ENCODE assay signal across 12 cellular contexts in the genomic region with DNA sequence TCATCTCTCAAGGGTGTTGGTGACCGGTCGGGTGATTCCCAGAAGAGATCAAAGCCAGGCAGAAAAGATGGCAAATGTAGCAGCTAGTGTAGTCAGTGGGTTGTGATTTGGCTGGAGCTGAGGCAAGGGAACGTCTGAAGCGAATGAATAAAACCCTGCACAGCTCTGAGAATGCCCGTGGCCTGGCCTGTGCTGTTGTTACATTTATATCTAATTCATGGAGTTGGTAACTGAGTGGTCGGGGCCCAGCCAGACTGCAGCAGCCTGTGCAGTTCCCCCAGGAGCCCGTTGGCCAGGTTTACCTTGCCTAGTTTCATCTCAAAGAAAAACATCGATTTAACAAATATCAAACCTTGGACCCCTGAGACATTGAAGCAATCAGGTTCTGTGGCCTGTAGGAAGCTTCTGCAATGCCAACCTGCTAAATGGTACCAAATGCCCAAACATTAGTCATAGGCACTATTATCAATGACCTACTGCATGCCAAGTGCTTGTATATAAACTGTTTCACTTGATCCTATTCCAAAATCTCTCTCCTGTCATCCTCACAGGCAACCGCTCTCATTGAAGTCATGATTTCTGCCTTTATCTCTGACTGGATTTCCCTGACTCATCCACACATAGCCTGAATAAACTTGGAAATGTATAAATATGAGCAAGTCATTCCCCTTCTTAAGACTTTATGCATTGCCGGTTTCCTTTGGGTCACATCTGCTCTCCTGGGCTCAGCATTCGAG.
DNase-seq lines count a peak whose midpoint lies in the region; ATAC-seq, FAIRE-seq and TF ChIP-seq lines count a peak whose summit lies in the region.
"Had no signal": no experiment of that assay in that cellular context is flagged by ENCODE, and none has a peak within 500 bp of the region (broad histone marks: within the 10 kb centered on the region; RNA-seq: fewer than 3 reads in every experiment).

No MANE protein-coding gene starts in this region.

- intact Hi-C loops in HepG2 (cut with micrococcal nuclease; ENCODE audit: unreplicated experiment), result no loop called here

- ATAC-seq in HepG2 (no peak), HG03025 (IDR thresholded peaks at IDR 0.05; ENCODE audit: low FRiP score, unreplicated experiment) (no peak), GM21367 (IDR thresholded peaks at IDR 0.05; ENCODE audit: unreplicated experiment) (no peak)

- POLR2A ChIA-PET in HepG2 (lab: Yijun Ruan, JAX), result no interaction called here

- H3K27me3 ChIP-seq in liver (ENCODE audit: control insufficient read depth in 4 of 4, insufficient read depth in 4 of 4, low read length in 3 of 4) (no peaks in the 10 kb centered on the region), HepG2 (ENCODE audit: control insufficient read depth in 1 of 2, insufficient read depth in 2 of 2, low read length in 2 of 2) (peaks cover 0 to 22% of the 10 kb centered on the region in 2 experiments; a peak in 2 of 5 replicates)
- H3K27me3 ChIP-seq in effector memory CD4-positive, alpha-beta T cell (replicated peaks; ENCODE audit: control insufficient read depth, insufficient read depth, low read length, poor library complexity, severe bottlenecking), result no peaks in the 10 kb centered on the region

- 88% methylated on average over 11 of the region's 11 CpGs for WGBS in liver
- 45% methylated on average over 8 of the region's 11 CpGs for WGBS in HepG2 (ENCODE audit: low lambda C conversion rate)

- TF ChIP-seq EP300 in HepG2 (IDR thresholded peaks at IDR 0.05; ENCODE audit: low read depth in 2 of 2, low read length in 2 of 2) (no peak), HepG2 (CRISPR knock-in tag; IDR thresholded peaks at IDR 0.05; ENCODE audit: borderline replicate concordance) (no peak)

- no peak overlapping the region for H3K4me2 ChIP-seq in HepG2 (ENCODE audit: low read depth, low read length)

- DNase-seq in HepG2 (ENCODE audit: low spot score), result no peak
- peak; percentile 38 for DNase-seq in dedifferentiated amniotic fluid mesenchymal stem cell (ENCODE audit: extremely low spot score)
- no peak for DNase-seq in nephron progenitor cell
- no peak for DNase-seq in effector memory CD4-positive, alpha-beta T cell
- DNase-seq in NCI-H1092 treated with DMSO at 0.1 percent for 48 hours (lab: John Stamatoyannopoulos, UW), result no peak
- DNase-seq: effector CD8-positive, alpha-beta T cell; HCEC 1CT; OCI-M1 had no signal

- CTCF ChIA-PET in HepG2 (lab: Yijun Ruan, JAX; ENCODE audit: low intra/inter-chr PET ratio, low total read pairs), result no interaction called here

- no peak overlapping the region for H2AFZ ChIP-seq in HepG2 (ENCODE audit: low read length)

- H3K27ac ChIP-seq in liver (ENCODE audit: low read depth in 1 of 2, low read length in 2 of 2) (peak overlapping the region; percentile 35 to 80), HepG2 (ENCODE audit: extremely low read length, insufficient read depth, low read length) (no peak overlapping the region)
- no peak overlapping the region for H3K27ac ChIP-seq in effector memory CD4-positive, alpha-beta T cell (ENCODE audit: insufficient read depth, low read length, poor library complexity, severe bottlenecking)

- H3K36me3 Mint-ChIP-seq in nephron progenitor cell (ENCODE audit: low read depth), result no peaks in the 10 kb centered on the region

- H3K36me3 ChIP-seq in liver (ENCODE audit: control insufficient read depth in 4 of 4, insufficient read depth in 3 of 4, low read depth in 1 of 4, low read length in 3 of 4) (no peaks in the 10 kb centered on the region), HepG2 (replicated peaks in 1 of 2; ENCODE audit: control insufficient read depth in 1 of 2, insufficient read depth in 2 of 2, low read length in 2 of 2) (no peaks in the 10 kb centered on the region)
- H3K36me3 ChIP-seq in effector memory CD4-positive, alpha-beta T cell (ENCODE audit: control insufficient read depth, insufficient read depth, low read length), result no peaks in the 10 kb centered on the region

- H3K4me3 ChIP-seq in liver (ENCODE audit: low read depth in 1 of 3, low read length in 3 of 3) (no peak overlapping the region), HepG2 (replicated peaks in 1 of 3; ENCODE audit: insufficient read depth in 1 of 3, low read depth in 2 of 3, low read length in 3 of 3) (no peak overlapping the region)
- H3K4me3 ChIP-seq in effector memory CD4-positive, alpha-beta T cell (ENCODE audit: insufficient read depth, low read depth, low read length, poor library complexity, severe bottlenecking), result no peak overlapping the region

- H3K27ac Mint-ChIP-seq in nephron progenitor cell, result peak overlapping the region; percentile 65

- H3K4me1 Mint-ChIP-seq in nephron progenitor cell, result peaks cover 28% of the 10 kb centered on the region

- H4K20me1 ChIP-seq in HepG2 (ENCODE audit: insufficient read depth, low read length), result no peaks in the 10 kb centered on the region

- TF ChIP-seq POLR2A in HepG2 (IDR thresholded peaks at IDR 0.05; ENCODE audit: insufficient read depth in 1 of 2, low read depth in 2 of 2, low read length in 2 of 2), result no peak

- H3K4me3 Mint-ChIP-seq in nephron progenitor cell, result no peak overlapping the region

- no peak for FAIRE-seq in HepG2 (lab: Jason Lieb, UNC)
- FAIRE-seq: keratinocyte had no signal

- H3K4me1 ChIP-seq in liver (ENCODE audit: control insufficient read depth in 4 of 4, insufficient read depth in 4 of 4, low read length in 3 of 4) (peaks cover 2 to 24% (median 18%) of the 10 kb centered on the region in 4 donors), HepG2 (ENCODE audit: insufficient read depth, low read length) (no peaks in the 10 kb centered on the region)
- H3K4me1 ChIP-seq in effector memory CD4-positive, alpha-beta T cell (ENCODE audit: control insufficient read depth, insufficient read depth, low read length, poor library complexity, severe bottlenecking), result no peaks in the 10 kb centered on the region

- H3K9me3 ChIP-seq in liver (ENCODE audit: control insufficient read depth in 4 of 4, low read length in 3 of 4) (no peaks in the 10 kb centered on the region), HepG2 (ENCODE audit: low read length) (no peaks in the 10 kb centered on the region)
- no peaks in the 10 kb centered on the region for H3K9me3 ChIP-seq in effector memory CD4-positive, alpha-beta T cell (ENCODE audit: control insufficient read depth, low read length)

- peaks cover 5% of the 10 kb centered on the region for H3K27me3 Mint-ChIP-seq in nephron progenitor cell (ENCODE audit: low read depth, poor library complexity)

- H3K9me3 Mint-ChIP-seq in nephron progenitor cell, result peaks cover 4% of the 10 kb centered on the region

- TF ChIP-seq RAD21 in liver (IDR thresholded peaks at IDR 0.05) (no peak), HepG2 (CRISPR knock-in tag; IDR thresholded peaks at IDR 0.05) (no peak)

- H3K9ac ChIP-seq in liver (ENCODE audit: low read depth in 1 of 2, low read length in 2 of 2) (no peak overlapping the region), HepG2 (ENCODE audit: insufficient read depth, low read depth, low read length) (no peak overlapping the region)

- H3K79me2 ChIP-seq in HepG2 (ENCODE audit: insufficient read depth, low read length), result no peaks in the 10 kb centered on the region

- no TSS peak for BruUV-seq in HepG2 (replicated peaks; lab: Mats Ljungman, UMichigan)

- TF ChIP-seq CTCF in liver (IDR thresholded peaks at IDR 0.05; ENCODE audit: low read depth, low read length, missing input control), result no peak
- no peak for TF ChIP-seq CTCF in HepG2 (CRISPR knock-in tag; IDR thresholded peaks at IDR 0.05)
- TF ChIP-seq CTCF in nephron progenitor cell (IDR thresholded peaks at IDR 0.05), result no peak

- in situ Hi-C loops in HepG2 (cut with HindIII; ENCODE audit: extremely low pct_ligation_motif_present, low pct_unique_long_range_greater_than_20kb), result no loop called here

TF ChIP-seq in liver, 16 proteins besides CTCF, POLR2A, EP300 and RAD21:
- TF ChIP-seq, protein P1, sequence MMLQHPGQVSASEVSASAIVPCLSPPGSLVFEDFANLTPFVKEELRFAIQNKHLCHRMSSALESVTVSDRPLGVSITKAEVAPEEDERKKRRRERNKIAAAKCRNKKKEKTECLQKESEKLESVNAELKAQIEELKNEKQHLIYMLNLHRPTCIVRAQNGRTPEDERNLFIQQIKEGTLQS (IDR thresholded peaks at IDR 0.05), result no peak
- TF ChIP-seq, protein P2, sequence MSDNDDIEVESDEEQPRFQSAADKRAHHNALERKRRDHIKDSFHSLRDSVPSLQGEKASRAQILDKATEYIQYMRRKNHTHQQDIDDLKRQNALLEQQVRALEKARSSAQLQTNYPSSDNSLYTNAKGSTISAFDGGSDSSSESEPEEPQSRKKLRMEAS (IDR thresholded peaks at IDR 0.05), result no peak

TF ChIP-seq in HepG2, 621 proteins besides CTCF, POLR2A, EP300 and RAD21 (continues in another document):
- TF ChIP-seq ZSCAN22 (CRISPR knock-in tag; IDR thresholded peaks at IDR 0.05) (no peak), ONECUT2 (CRISPR knock-in tag; IDR thresholded peaks at IDR 0.05) (no peak), SOX6 (IDR thresholded peaks at IDR 0.05) (no peak), SOX6 (CRISPR knock-in tag; IDR thresholded peaks at IDR 0.05) (no peak), ERF (CRISPR knock-in tag; IDR thresholded peaks at IDR 0.05) (no peak), ZNF3 (CRISPR knock-in tag; IDR thresholded peaks at IDR 0.05) (no peak), ZNF724P (CRISPR knock-in tag; IDR thresholded peaks at IDR 0.05; ENCODE audit: borderline replicate concordance) (no peak), RBAK (CRISPR knock-in tag; IDR thresholded peaks at IDR 0.05) (no peak), CENPX (CRISPR knock-in tag; IDR thresholded peaks at IDR 0.05) (no peak), RXRA (CRISPR knock-in tag; IDR thresholded peaks at IDR 0.05) (no peak)
- TF ChIP-seq, protein P3, sequence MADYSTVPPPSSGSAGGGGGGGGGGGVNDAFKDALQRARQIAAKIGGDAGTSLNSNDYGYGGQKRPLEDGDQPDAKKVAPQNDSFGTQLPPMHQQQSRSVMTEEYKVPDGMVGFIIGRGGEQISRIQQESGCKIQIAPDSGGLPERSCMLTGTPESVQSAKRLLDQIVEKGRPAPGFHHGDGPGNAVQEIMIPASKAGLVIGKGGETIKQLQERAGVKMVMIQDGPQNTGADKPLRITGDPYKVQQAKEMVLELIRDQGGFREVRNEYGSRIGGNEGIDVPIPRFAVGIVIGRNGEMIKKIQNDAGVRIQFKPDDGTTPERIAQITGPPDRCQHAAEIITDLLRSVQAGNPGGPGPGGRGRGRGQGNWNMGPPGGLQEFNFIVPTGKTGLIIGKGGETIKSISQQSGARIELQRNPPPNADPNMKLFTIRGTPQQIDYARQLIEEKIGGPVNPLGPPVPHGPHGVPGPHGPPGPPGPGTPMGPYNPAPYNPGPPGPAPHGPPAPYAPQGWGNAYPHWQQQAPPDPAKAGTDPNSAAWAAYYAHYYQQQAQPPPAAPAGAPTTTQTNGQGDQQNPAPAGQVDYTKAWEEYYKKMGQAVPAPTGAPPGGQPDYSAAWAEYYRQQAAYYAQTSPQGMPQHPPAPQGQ (CRISPR knock-in tag; IDR thresholded peaks at IDR 0.05; ENCODE audit: borderline replicate concordance), result no peak

Comparison
In these comparisons a context has a peak if more than half of its experiments do, and no peak if none do; other contexts are left out.
1. H3K27ac ChIP-seq: peak in liver (2 of 2); none in HepG2 (single experiment) and effector memory CD4-positive, alpha-beta T cell (single experiment).